21 cellular contexts compared by ENCODE assay signal in the genomic region with DNA sequence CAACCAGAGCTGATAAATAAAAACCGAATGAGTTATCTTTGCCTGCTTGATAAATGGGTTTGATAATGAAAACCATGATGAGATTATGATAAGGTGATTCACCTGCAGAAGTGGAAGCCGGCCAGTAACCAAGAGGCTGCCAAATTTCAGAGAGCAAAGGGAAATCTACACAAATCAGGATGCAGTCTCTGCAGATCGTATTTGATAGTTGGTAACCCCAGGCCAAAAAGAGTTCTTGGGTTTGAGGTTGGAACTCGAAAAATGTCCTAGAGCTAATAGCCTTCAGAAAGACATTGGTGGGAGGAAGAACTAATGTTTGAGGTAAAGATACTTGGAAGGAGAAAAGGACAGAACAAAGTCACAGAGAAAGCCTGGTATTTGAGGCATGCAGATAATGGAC. TPM values are rescaled to one million over a fixed set of nuclear protein-coding genes. Genes with fewer than 3 reads are reported as not detected.
A peak's percentile ranks its signal among the peaks of the same experiment; 100 is the strongest.
DNase-seq lines count a peak whose midpoint lies in the region; ATAC-seq and TF ChIP-seq lines count a peak whose summit lies in the region.
"Had no signal": no experiment of that assay in that cellular context is flagged by ENCODE, and none has a peak within 500 bp of the region (broad histone marks: within the 10 kb centered on the region; RNA-seq: fewer than 3 reads in every experiment).

No MANE protein-coding gene starts in this region.

- peak overlapping the region; percentile 64 for H3K4ac ChIP-seq in IMR-90 (ENCODE audit: low read depth, low read length)
- H3K4ac ChIP-seq in mesendoderm (ENCODE audit: low read depth, low read length): no peak overlapping the region

- peaks cover 2% of the 10 kb centered on the region; the same call in 1 of the 2 replicates for H3K27me3 Mint-ChIP-seq in WTC11 (ENCODE audit: low read depth)

- H3K36me3 Mint-ChIP-seq in WTC11: no peaks in the 10 kb centered on the region
- H3K36me3 Mint-ChIP-seq: naive B cell had no signal

- H2AK5ac ChIP-seq in IMR-90 (ENCODE audit: low read depth, low read length) (peak overlapping the region; percentile 66), mesendoderm (ENCODE audit: low read length) (no peak overlapping the region)

- no TSS peak for BruUV-seq in IMR-90 (replicated peaks; lab: Mats Ljungman, UMichigan)

- H3K27ac ChIP-seq in C4-2B (peak overlapping the region; percentile 49; the same call in 1 of the 2 replicates), IMR-90 (ENCODE audit: insufficient read depth, low read length) (peak overlapping the region; percentile 5; the same call in 1 of the 2 replicates), mesendoderm (ENCODE audit: low read depth, low read length) (no peak overlapping the region)
- H3K27ac ChIP-seq: ascending aorta had no signal

- WGBS in IMR-90 (ENCODE audit: extremely low coverage in 2 of 2, insufficient read length in 1 of 2), 2 experiments: 82% methylated on average over 3 of the region's 4 CpGs; no CpG with 5 or more reads in 1 of the 2 experiments
- WGBS in mesendoderm (ENCODE audit: extremely low coverage, insufficient coverage, low lambda C conversion rate): no CpG with 5 or more reads among the region's 4 CpGs

- H3K9ac ChIP-seq in IMR-90 (ENCODE audit: low read depth, low read length): no peak overlapping the region
- H3K9ac ChIP-seq in mesendoderm (ENCODE audit: low read length): no peak overlapping the region

- H2BK15ac ChIP-seq in IMR-90 (ENCODE audit: low read depth, low read length): peak overlapping the region; percentile 1
- no peak overlapping the region for H2BK15ac ChIP-seq in mesendoderm (replicated peaks; ENCODE audit: low read depth)

- H4K20me1 ChIP-seq in IMR-90 (ENCODE audit: insufficient read depth, low read length): no peaks in the 10 kb centered on the region

- H3K4me2 ChIP-seq in IMR-90 (ENCODE audit: low read depth, low read length) (peak overlapping the region; percentile 3; the same call in 1 of the 2 replicates), mesendoderm (ENCODE audit: low read length) (no peak overlapping the region)

- H3K14ac ChIP-seq in IMR-90 (replicated peaks; ENCODE audit: low read depth, low read length): peak overlapping the region; percentile 87

- H3K27me3 ChIP-seq in IMR-90 (ENCODE audit: control insufficient read depth, insufficient read depth, low read length) (no peaks in the 10 kb centered on the region), mesendoderm (ENCODE audit: insufficient read depth, low read length, poor library complexity) (no peaks in the 10 kb centered on the region)
- H3K27me3 ChIP-seq: ascending aorta, tibial nerve had no signal

- POLR2A ChIA-PET in IMR-90 (lab: Charles Lee; ENCODE audit: unreplicated experiment): interaction anchor here (0.6 kb wide), 1 partner anchor 74 kb away, joined by 6 read pairs; no protein-coding TSS in a partner anchor
- POLR2A ChIA-PET in WTC11 (lab: Charles Lee): interaction anchor here (0.8 to 1.1 kb wide), 2 partner anchors 9 to 10 kb away, joined by 3 to 5 read pairs; a partner anchor contains a TSS

- CTCF ChIA-PET in IMR-90 (lab: Yijun Ruan, JAX): interaction anchor here (0.6 to 0.9 kb wide), 2 partner anchors 36 to 104 kb away, joined by 3 read pairs; no protein-coding TSS in a partner anchor
- CTCF ChIA-PET in WTC11 (lab: Charles Lee): interaction anchor here (0.7 kb wide), 1 partner anchor 65 kb away, joined by 3 read pairs; no protein-coding TSS in a partner anchor

- DNase-seq in IMR-90: no peak
- DNase-seq in WTC11 (ENCODE audit: low spot score): no peak
- peak; percentile 55 for DNase-seq in mesendoderm
- no peak for DNase-seq in NCI-H2171 (lab: John Stamatoyannopoulos, UW)
- no peak for DNase-seq in stimulated activated CD4-positive, alpha-beta T cell treated with anti-CD3 and anti-CD28 coated beads, Interleukin-2, amount 100 ng/mL, for 24 hours
- DNase-seq: activated CD4-positive, alpha-beta T cell treated with anti-CD3 and anti-CD28 coated beads, Interleukin-2, amount 50 U/mL, for 1 hour; activated naive CD4-positive, alpha-beta T cell; activated T-cell treated with anti-CD3 and anti-CD28 coated beads for 4 hours; AML-193; GF-D8; naive B cell; NCI-H1436 treated with DMSO at 0.1 percent for 48 hours; NCI-H345; NK-92 treated with Interleukin-12 subunit alpha and Interleukin-12 subunit beta, amount 100 ng/mL, for 24 hours; stimulated activated CD4-positive, alpha-beta T cell treated with anti-CD3 and anti-CD28 coated beads, Interleukin-1b, Interleukin-23, amount 100 ng/mL, for 48 hours had no signal

- H3K36me3 ChIP-seq in IMR-90 (ENCODE audit: control insufficient read depth, insufficient read depth, low read length) (no peaks in the 10 kb centered on the region), mesendoderm (ENCODE audit: control insufficient read depth, insufficient read depth, low read length) (no peaks in the 10 kb centered on the region)
- H3K36me3 ChIP-seq: ascending aorta, tibial nerve had no signal

- H3K56ac ChIP-seq in IMR-90 (ENCODE audit: extremely low read depth, insufficient read depth, low read length): peak overlapping the region; percentile 10; the same call in 1 of the 2 replicates
- no peak overlapping the region for H3K56ac ChIP-seq in mesendoderm (ENCODE audit: low read length)

- H3K18ac ChIP-seq in IMR-90 (ENCODE audit: low read depth, low read length) (peak overlapping the region; percentile 74; the same call in 1 of the 2 replicates), mesendoderm (ENCODE audit: low read length) (no peak overlapping the region)

- no peak for TF ChIP-seq RAD21 in IMR-90 (IDR thresholded peaks at IDR 0.05; ENCODE audit: low read length)

- no peak overlapping the region for H3K4me3 Mint-ChIP-seq in WTC11
- H3K4me3 Mint-ChIP-seq: stimulated activated naive CD8-positive, alpha-beta T cell treated with anti-CD3 and anti-CD28 coated beads, Interleukin-15, Interleukin-2, amounts not matched to agents 100 ng/mL and 50 ng/mL, for 24 hours had no signal

- peak overlapping the region; percentile 60 for H2BK20ac ChIP-seq in IMR-90 (ENCODE audit: low read depth, low read length)

- intact Hi-C loops in IMR-90 (cut with micrococcal nuclease): no loop called here

- H3K27ac Mint-ChIP-seq in WTC11: peak overlapping the region; percentile 25; the same call in 1 of the 2 replicates
- H3K27ac Mint-ChIP-seq: naive B cell; stimulated activated naive CD8-positive, alpha-beta T cell treated with anti-CD3 and anti-CD28 coated beads, Interleukin-15, Interleukin-2, amounts not matched to agents 100 ng/mL and 50 ng/mL, for 24 hours had no signal

- H2BK120ac ChIP-seq in IMR-90 (ENCODE audit: low read depth, low read length) (peak overlapping the region; percentile 82), mesendoderm (ENCODE audit: low read depth, low read length) (no peak overlapping the region)

- H4K5ac ChIP-seq in IMR-90 (ENCODE audit: low read depth, low read length) (peak overlapping the region; percentile 52), mesendoderm (ENCODE audit: low read length) (no peak overlapping the region)

- no peak overlapping the region for H2AFZ ChIP-seq in IMR-90 (replicated peaks; ENCODE audit: low read length, poor library complexity)

- no peaks in the 10 kb centered on the region for H3K9me3 ChIP-seq in IMR-90 (ENCODE audit: control insufficient read depth, insufficient read depth, low read length)
- H3K9me3 ChIP-seq: ascending aorta, tibial nerve had no signal

- no peaks in the 10 kb centered on the region for H3K9me3 Mint-ChIP-seq in WTC11
- H3K9me3 Mint-ChIP-seq: naive B cell; stimulated activated naive CD8-positive, alpha-beta T cell treated with anti-CD3 and anti-CD28 coated beads, Interleukin-15, Interleukin-2, amounts not matched to agents 100 ng/mL and 50 ng/mL, for 24 hours had no signal

- H2BK5ac ChIP-seq in IMR-90 (ENCODE audit: low read depth, low read length, poor library complexity, severe bottlenecking) (peak overlapping the region; percentile 95), mesendoderm (ENCODE audit: low read length) (no peak overlapping the region)

- peaks cover 15% of the 10 kb centered on the region for H3K9me1 ChIP-seq in IMR-90 (ENCODE audit: insufficient read depth, low read length)

- H3K23ac ChIP-seq in IMR-90 (ENCODE audit: low read depth, low read length) (peak overlapping the region; percentile 41), mesendoderm (ENCODE audit: low read length) (no peak overlapping the region)

- no peak for TF ChIP-seq POLR2A in IMR-90 (IDR thresholded peaks at IDR 0.05; ENCODE audit: low read depth, low read length)

- in situ Hi-C loops in IMR-90 (cut with MboI; ENCODE audit: low sequenced_read_pairs): loop anchor here (10.0 kb wide), 1 partner anchor 56 kb away; no protein-coding TSS in a partner anchor

- H3K79me2 ChIP-seq in mesendoderm (ENCODE audit: control insufficient read depth, insufficient read depth, low read length): no peaks in the 10 kb centered on the region

- dilution Hi-C loops in IMR-90 (cut with HindIII; ENCODE audit: low sequenced_read_pairs, unreplicated experiment): no loop called here

- peak overlapping the region in 1 of 2 experiments; percentile 10; a peak in 2 of 4 replicates for H4K8ac ChIP-seq in IMR-90 (ENCODE audit: low read depth in 2 of 2, low read length in 2 of 2)
- no peak overlapping the region for H4K8ac ChIP-seq in mesendoderm (ENCODE audit: low read depth, low read length)

- peaks cover 19% of the 10 kb centered on the region for H3K4me1 Mint-ChIP-seq in WTC11

- H3K4me1 ChIP-seq in IMR-90 (ENCODE audit: control insufficient read depth, insufficient read depth, low read length) (peaks cover 20% of the 10 kb centered on the region), mesendoderm (ENCODE audit: control insufficient read depth, low read depth, low read length) (no peaks in the 10 kb centered on the region)

- H2AK9ac ChIP-seq in IMR-90 (replicated peaks; ENCODE audit: low read depth, low read length, poor library complexity): no peak overlapping the region

- TF ChIP-seq CTCF in C4-2B (conservative IDR thresholded peaks at IDR 0.05): no peak
- TF ChIP-seq CTCF in IMR-90 (conservative IDR thresholded peaks at IDR 0.05; ENCODE audit: low read depth, low read length): no peak
- TF ChIP-seq CTCF in WTC11 (IDR thresholded peaks at IDR 0.05): no peak

- H3K79me1 ChIP-seq in IMR-90 (ENCODE audit: low read depth in 1 of 2, low read length in 2 of 2) (peaks cover 0 to 14% of the 10 kb centered on the region in 2 experiments; a peak in 1 of 4 replicates), mesendoderm (ENCODE audit: low read length) (no peaks in the 10 kb centered on the region)

- peak overlapping the region; percentile 9; the same call in 1 of the 2 replicates for H4K91ac ChIP-seq in IMR-90 (ENCODE audit: insufficient read depth, low read depth, low read length)

- ATAC-seq in IMR-90 (ENCODE audit: low read depth): 0 out of 2 replicates have a peak, but pooled peaks have one; percentile 4
- no peak for ATAC-seq in WTC11
- no peak for ATAC-seq in HG03159 (IDR thresholded peaks at IDR 0.05; ENCODE audit: unreplicated experiment)
- ATAC-seq in HG03571 (IDR thresholded peaks at IDR 0.05; ENCODE audit: unreplicated experiment): no peak

- H3K4me3 ChIP-seq in IMR-90 (ENCODE audit: insufficient read depth, low read depth, low read length) (no peak overlapping the region), mesendoderm (ENCODE audit: low read length) (no peak overlapping the region)
- H3K4me3 ChIP-seq: ascending aorta, tibial nerve had no signal

RNA-seq across cellular contexts. Expression of a gene that starts 9.6 kb away (rescaled TPM):
- total RNA-seq in IMR-90 (2012; rRNA removed): 12.7 and 16.4 TPM in 2 replicates
- 22.4 and 36.9 TPM in 2 replicates for polyA plus RNA-seq in IMR-90 (2012; rRNA removed)
- polyA plus RNA-seq in IMR-90 (2012; cell fraction: cytosol; rRNA removed): 18.2 and 24.6 TPM in 2 replicates
- polyA plus RNA-seq in IMR-90 (2012; cell fraction: nucleus; rRNA removed; ENCODE audit: low replicate concordance): 41.2 and 51.8 TPM in 2 replicates
- total RNA-seq in WTC11 (2021): 27.5 to 31.2 TPM (median 28.9 TPM) in 3 replicates
- 11.4 TPM for polyA plus RNA-seq in mesendoderm (2013, experiment 1 of 2)
- polyA plus RNA-seq in mesendoderm (2013, experiment 2 of 2): 11.4 TPM
